ENCODE assay signal across 10 cellular contexts in genomic region chr17:27559506-27559931, GRCh38.
DNase-seq lines count a peak whose midpoint lies in the region; ATAC-seq, FAIRE-seq and TF ChIP-seq lines count a peak whose summit lies in the region.
"Had no signal": no experiment of that assay in that cellular context is flagged by ENCODE, and none has a peak within 500 bp of the region (broad histone marks: within the 10 kb centered on the region; RNA-seq: fewer than 3 reads in every experiment).

No MANE protein-coding gene starts in this region.

- no peaks in the 10 kb centered on the region for H3K36me3 ChIP-seq in GM23338 (ENCODE audit: insufficient read depth)
- peaks cover 3 to 27% of the 10 kb centered on the region in 2 experiments; a peak in 3 of 4 replicates for H3K36me3 ChIP-seq in GM12878 (ENCODE audit: control insufficient read depth in 2 of 2, insufficient read depth in 2 of 2, low read length in 1 of 2)
- peaks cover 0 to 5% (median 0%) of the 10 kb centered on the region in 4 donors for H3K36me3 ChIP-seq in stomach

- H3K9me2 ChIP-seq in GM23338 (ENCODE audit: insufficient read depth), result no peaks in the 10 kb centered on the region

- no peak for FAIRE-seq in GM12878 (lab: Jason Lieb, UNC)

- H3K27ac Mint-ChIP-seq in GM23338, result peak overlapping the region; percentile 72
- H3K27ac Mint-ChIP-seq: progenitor cell of endocrine pancreas had no signal

- 0 out of 2 replicates have a peak overlapping the region, but pooled peaks have one; percentile 50 for H3K27ac ChIP-seq in GM23338 (ENCODE audit: low read depth)
- no peak overlapping the region for H3K27ac ChIP-seq in GM12878 (ENCODE audit: control insufficient read depth, insufficient read depth)
- peak overlapping the region in 4 of 5 donors; percentile 64 to 72 (median 68) for H3K27ac ChIP-seq in stomach

- TSS peak; percentile 5 for BruUV-seq in GM12878 (replicated peaks; lab: Mats Ljungman, UMichigan)

- H3K4me3 ChIP-seq in GM23338 (no peak overlapping the region), GM12878 (no peak overlapping the region), stomach (peak overlapping the region in 3 of 4 donors; percentile 3 to 11 (median 8))

- H3K9me3 ChIP-seq in GM12878 (replicated peaks; ENCODE audit: control insufficient read depth, insufficient read depth, low read length) (no peaks in the 10 kb centered on the region; the same call in 2 of the 3 replicates), stomach (no peaks in the 10 kb centered on the region)

- H3K27me3 Mint-ChIP-seq in GM23338 (ENCODE audit: insufficient read depth, low read depth, poor library complexity), result peaks cover 10% of the 10 kb centered on the region
- H3K27me3 Mint-ChIP-seq: progenitor cell of endocrine pancreas had no signal

- H3K27me3 ChIP-seq in GM23338 (ENCODE audit: insufficient read depth), result no peaks in the 10 kb centered on the region
- H3K27me3 ChIP-seq in GM12878 (replicated peaks in 1 of 2; ENCODE audit: control insufficient read depth in 2 of 2, insufficient read depth in 2 of 2, low read length in 1 of 2), result no peaks in the 10 kb centered on the region
- H3K27me3 ChIP-seq in stomach, result no peaks in the 10 kb centered on the region

- H3K4me1 Mint-ChIP-seq in GM23338, result peaks cover 16% of the 10 kb centered on the region

- H3K4me2 ChIP-seq in GM23338, result no peak overlapping the region
- no peak overlapping the region for H3K4me2 ChIP-seq in GM12878 (ENCODE audit: control insufficient read depth, insufficient read depth)

- no peaks in the 10 kb centered on the region for H4K20me1 ChIP-seq in GM23338 (replicated peaks; ENCODE audit: insufficient read depth)
- H4K20me1 ChIP-seq in GM12878 (ENCODE audit: control insufficient read depth, insufficient read depth), result no peaks in the 10 kb centered on the region

- SMC1A ChIA-PET in GM12878 (lab: Charles Lee; ENCODE audit: uncharacterized antibody, unreplicated experiment), result interaction anchor here (1.5 kb wide), 1 partner anchor 40 kb away, joined by 3 read pairs; no protein-coding TSS in a partner anchor

- in situ Hi-C loops in GM12878 (cut with MboI), result no loop called here

- peaks cover 4% of the 10 kb centered on the region; the same call in 2 of the 3 replicates for H3K9me3 Mint-ChIP-seq in GM23338

- POLR2A ChIA-PET in GM12878 (lab: Charles Lee), result no interaction called here

- peak; percentile 51 for ATAC-seq in GM23338
- ATAC-seq in GM12878, result no peak

- no peak overlapping the region for H2AFZ ChIP-seq in GM23338
- no peak overlapping the region for H2AFZ ChIP-seq in GM12878 (ENCODE audit: control insufficient read depth, low read depth, low read length)

- H3K79me2 ChIP-seq in GM23338 (replicated peaks; ENCODE audit: insufficient read depth), result peaks cover 4% of the 10 kb centered on the region; the same call in 1 of the 2 replicates
- peaks cover 4% of the 10 kb centered on the region for H3K79me2 ChIP-seq in GM12878 (ENCODE audit: control insufficient read depth, insufficient read depth, low read length)

- 73% methylated on average over 11 of the region's 11 CpGs for WGBS in GM12878 (ENCODE audit: insufficient coverage, insufficient replicate concordance, low lambda C conversion rate, missing lambda C conversion rate)
- WGBS in stomach, 5 donors, result 53 to 78% (median 68%) methylated on average over 11 of the region's 11 CpGs

- TF ChIP-seq EP300 in GM12878 (IDR thresholded peaks at IDR 0.05; ENCODE audit: borderline replicate concordance in 1 of 2, control insufficient read depth in 1 of 2, low read depth in 2 of 2, low read length in 2 of 2) (no peak), stomach (IDR thresholded peaks at IDR 0.05) (no peak)

- RAD21 ChIA-PET in GM12878 (lab: Charles Lee; ENCODE audit: unreplicated experiment), result no interaction called here

- H3K9ac ChIP-seq in GM12878 (ENCODE audit: control insufficient read depth, insufficient read depth, low read length), result no peak overlapping the region

- no peak for TF ChIP-seq CTCF in GM23338 (conservative IDR thresholded peaks at IDR 0.05; ENCODE audit: low read depth in 2 of 2)
- no peak for TF ChIP-seq CTCF in GM12878 (IDR thresholded peaks at IDR 0.05 in 2 of 3, conservative IDR thresholded peaks at IDR 0.05 in 1 of 3; ENCODE audit: control insufficient read depth in 2 of 3, extremely low read depth in 1 of 3, insufficient read depth in 1 of 3, low read depth in 3 of 3, low read length in 3 of 3)
- no peak for TF ChIP-seq CTCF in stomach (IDR thresholded peaks at IDR 0.05)

- H3K36me3 Mint-ChIP-seq in GM23338 (ENCODE audit: low read depth), result peaks cover 12% of the 10 kb centered on the region

- DNase-seq in GM23338 (ENCODE audit: low spot score), result no peak
- no peak for DNase-seq in GM12878 (ENCODE audit: low read depth, low spot score)
- peak; percentile 86 for DNase-seq in iris pigment epithelial cell (ENCODE audit: low read depth)
- no peak for DNase-seq in stomach
- no peak for DNase-seq in NCI-H1694 (lab: John Stamatoyannopoulos, UW)
- DNase-seq in activated CD4-positive, alpha-beta T cell treated with anti-CD3 and anti-CD28 coated beads for 4 hours, result no peak
- no peak for DNase-seq in NCI-H1417 treated with DMSO at 0.1 percent for 48 hours (lab: John Stamatoyannopoulos, UW)
- no peak for DNase-seq in NCI-H345 treated with DMSO at 0.1 percent for 48 hours (lab: John Stamatoyannopoulos, UW; ENCODE audit: unreplicated experiment)
- DNase-seq: NCI-H526 had no signal

- no peak overlapping the region for H3K4me3 Mint-ChIP-seq in GM23338

- no peaks in the 10 kb centered on the region for H3F3A ChIP-seq in GM23338 (replicated peaks; ENCODE audit: low read depth)

- H3K4me1 ChIP-seq in GM23338 (ENCODE audit: insufficient read depth) (peaks cover 2% of the 10 kb centered on the region; the same call in 1 of the 2 replicates), GM12878 (ENCODE audit: control insufficient read depth, insufficient read depth, low read length) (no peaks in the 10 kb centered on the region), stomach (peaks cover 11 to 32% (median 25%) of the 10 kb centered on the region in 4 donors)

- CTCF ChIA-PET in GM12878 (lab: Yijun Ruan, JAX), result interaction anchor here (0.6 to 1.0 kb wide), 3 partner anchors 9 to 91 kb away, joined by 3 to 5 read pairs (median 4); no protein-coding TSS in a partner anchor

- intact Hi-C loops in GM12878 (cut with micrococcal nuclease; ENCODE audit: unreplicated experiment) (no loop called here), stomach (cut with DNase I; ENCODE audit: low total_unique reads) (no loop called here)

- no peak for TF ChIP-seq RAD21 in GM12878 (IDR thresholded peaks at IDR 0.05; ENCODE audit: insufficient read depth, low read depth, low read length)

- TF ChIP-seq POLR2A in GM12878 (IDR thresholded peaks at IDR 0.05; ENCODE audit: low read depth, low read length), result no peak
- no peak for TF ChIP-seq POLR2A in stomach (IDR thresholded peaks at IDR 0.05)

TF ChIP-seq in GM23338, 12 proteins besides CTCF, POLR2A, EP300 and RAD21:
- no peak for TF ChIP-seq EZH2 (IDR thresholded peaks at IDR 0.05; ENCODE audit: low read depth, unreplicated experiment)
- no peak for TF ChIP-seq EZH2phosphoT487 (IDR thresholded peaks at IDR 0.05; ENCODE audit: unreplicated experiment)

TF ChIP-seq in GM12878, 131 proteins besides CTCF, POLR2A, EP300 and RAD21:
- TF ChIP-seq CBFB (IDR thresholded peaks at IDR 0.05; ENCODE audit: low read depth) (no peak), GABPA (IDR thresholded peaks at IDR 0.05; ENCODE audit: low read depth) (no peak), EED (IDR thresholded peaks at IDR 0.05; ENCODE audit: low read depth) (0 out of 2 replicates have a peak, but pooled peaks have one; percentile 45), REST (IDR thresholded peaks at IDR 0.05; ENCODE audit: low read depth, low read length) (no peak), SPI1 (IDR thresholded peaks at IDR 0.05; ENCODE audit: borderline replicate concordance, insufficient read depth, low read depth, low read length) (peak; percentile 57; the same call in 1 of the 2 replicates), RELA (IDR thresholded peaks at IDR 0.05; ENCODE audit: borderline replicate concordance, partially characterized antibody) (no peak)

Comparison
In these comparisons a context has a peak if more than half of its experiments do, and no peak if none do; other contexts are left out.
1. H3K4me3 ChIP-seq: peak in stomach (3 of 4); none in GM23338 (single experiment) and GM12878 (single experiment).